21 cellular contexts compared by ENCODE assay signal in the genomic region with DNA sequence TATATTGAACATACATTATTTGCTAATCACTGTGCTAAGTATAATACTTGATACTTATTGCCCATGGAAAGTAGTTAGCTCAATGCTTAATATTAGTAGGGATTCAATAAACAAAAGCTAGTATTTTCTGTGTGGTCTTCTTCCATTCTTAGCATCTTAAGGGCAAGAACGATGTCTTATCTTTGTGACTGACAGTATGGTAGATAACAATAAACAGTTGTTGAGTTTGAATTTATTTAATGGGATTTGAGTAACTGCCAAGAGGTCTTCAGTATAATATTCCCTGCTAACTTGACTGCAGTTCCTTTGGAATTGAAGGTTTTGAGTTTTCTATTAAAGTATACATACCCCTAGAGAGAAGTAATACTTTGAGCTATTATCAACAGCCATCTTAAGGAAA.
DNase-seq lines count a peak whose midpoint lies in the region; ATAC-seq and TF ChIP-seq lines count a peak whose summit lies in the region.
"Had no signal": no experiment of that assay in that cellular context is flagged by ENCODE, and none has a peak within 500 bp of the region (broad histone marks: within the 10 kb centered on the region; RNA-seq: fewer than 3 reads in every experiment).

No MANE protein-coding gene starts in this region.

- H3K4me3 Mint-ChIP-seq in activated T-cell treated with anti-CD3 and anti-CD28 coated beads, Interleukin-2, amount 50 U/mL, for 72 hours: no peak overlapping the region
- no peak overlapping the region for H3K4me3 Mint-ChIP-seq in activated T-cell treated with anti-CD3 and anti-CD28 coated beads, Interleukin-2, amount 50 U/mL, for 24 hours
- no peak overlapping the region for H3K4me3 Mint-ChIP-seq in activated naive CD8-positive, alpha-beta T cell treated with anti-CD3 and anti-CD28 coated beads for 36 hours
- H3K4me3 Mint-ChIP-seq in mesothelial cell of epicardium: no peak overlapping the region

- TF ChIP-seq CTCF in mesothelial cell of epicardium (IDR thresholded peaks at IDR 0.05; ENCODE audit: unreplicated experiment): no peak

- intact Hi-C loops in left ventricle myocardium superior (cut with micrococcal nuclease): no loop called here

- H3K36me3 Mint-ChIP-seq in activated T-cell treated with anti-CD3 and anti-CD28 coated beads, Interleukin-2, amount 50 U/mL, for 72 hours (ENCODE audit: insufficient read depth in 2 of 2): peaks cover 4 to 7% of the 10 kb centered on the region in 2 donors
- peaks cover 26% of the 10 kb centered on the region for H3K36me3 Mint-ChIP-seq in activated T-cell treated with anti-CD3 and anti-CD28 coated beads, Interleukin-2, amount 50 U/mL, for 24 hours (ENCODE audit: low read depth)
- H3K36me3 Mint-ChIP-seq in activated naive CD8-positive, alpha-beta T cell treated with anti-CD3 and anti-CD28 coated beads for 36 hours: peaks cover 35% of the 10 kb centered on the region
- H3K36me3 Mint-ChIP-seq in mesothelial cell of epicardium: peaks cover 18% of the 10 kb centered on the region

- H3K9me3 Mint-ChIP-seq in activated T-cell treated with anti-CD3 and anti-CD28 coated beads, Interleukin-2, amount 50 U/mL, for 72 hours: no peaks in the 10 kb centered on the region
- no peaks in the 10 kb centered on the region for H3K9me3 Mint-ChIP-seq in activated T-cell treated with anti-CD3 and anti-CD28 coated beads, Interleukin-2, amount 50 U/mL, for 24 hours
- H3K9me3 Mint-ChIP-seq in activated naive CD8-positive, alpha-beta T cell treated with anti-CD3 and anti-CD28 coated beads for 36 hours: peaks cover 2% of the 10 kb centered on the region
- H3K9me3 Mint-ChIP-seq in mesothelial cell of epicardium: no peaks in the 10 kb centered on the region

- no peak for ATAC-seq in activated T-cell treated with anti-CD3 and anti-CD28 coated beads, Interleukin-2, amount 50 U/mL, for 72 hours (replicated peaks in 1 of 2)
- ATAC-seq in HG03139 (IDR thresholded peaks at IDR 0.05; ENCODE audit: unreplicated experiment) (no peak), left ventricle myocardium superior (no peak), HG02884 (IDR thresholded peaks at IDR 0.05; ENCODE audit: unreplicated experiment) (no peak), HG03565 (IDR thresholded peaks at IDR 0.05; ENCODE audit: unreplicated experiment) (no peak)

- DNase-seq in activated T-cell treated with anti-CD3 and anti-CD28 coated beads, Interleukin-2, amount 50 U/mL, for 72 hours: no peak
- no peak for DNase-seq in activated T-cell treated with anti-CD3 and anti-CD28 coated beads, Interleukin-2, amount 50 U/mL, for 24 hours
- DNase-seq in activated naive CD8-positive, alpha-beta T cell treated with anti-CD3 and anti-CD28 coated beads for 36 hours: no peak
- DNase-seq in mesothelial cell of epicardium (ENCODE audit: low spot score in 2 of 2, unreplicated experiment in 2 of 2): no peak
- DNase-seq in left ventricle myocardium superior: no peak
- DNase-seq: 8988T, ACHN, DMS153, IMR-90, NCI-H1092, NCI-H1436, NCI-H187, NCI-H2081 treated with DMSO at 0.1 percent for 48 hours, NCI-H2171, NCI-H345, NCI-H510A treated with DMSO at 0.1 percent for 48 hours, NCI-H774, SIG-M5 had no signal

- H3K27me3 Mint-ChIP-seq in activated T-cell treated with anti-CD3 and anti-CD28 coated beads, Interleukin-2, amount 50 U/mL, for 72 hours (ENCODE audit: low read depth): no peaks in the 10 kb centered on the region
- H3K27me3 Mint-ChIP-seq in activated T-cell treated with anti-CD3 and anti-CD28 coated beads, Interleukin-2, amount 50 U/mL, for 24 hours: no peaks in the 10 kb centered on the region
- no peaks in the 10 kb centered on the region for H3K27me3 Mint-ChIP-seq in activated naive CD8-positive, alpha-beta T cell treated with anti-CD3 and anti-CD28 coated beads for 36 hours
- no peaks in the 10 kb centered on the region for H3K27me3 Mint-ChIP-seq in mesothelial cell of epicardium (ENCODE audit: low read depth)

- H3K4me1 Mint-ChIP-seq in activated T-cell treated with anti-CD3 and anti-CD28 coated beads, Interleukin-2, amount 50 U/mL, for 72 hours (ENCODE audit: low read depth): peaks cover 67% of the 10 kb centered on the region
- H3K4me1 Mint-ChIP-seq in activated T-cell treated with anti-CD3 and anti-CD28 coated beads, Interleukin-2, amount 50 U/mL, for 24 hours (ENCODE audit: low read depth): peaks cover 82% of the 10 kb centered on the region
- H3K4me1 Mint-ChIP-seq in activated naive CD8-positive, alpha-beta T cell treated with anti-CD3 and anti-CD28 coated beads for 36 hours: peaks cover 66% of the 10 kb centered on the region
- H3K4me1 Mint-ChIP-seq in mesothelial cell of epicardium: peaks cover 39% of the 10 kb centered on the region

- peak overlapping the region; percentile 64 for H3K27ac Mint-ChIP-seq in activated T-cell treated with anti-CD3 and anti-CD28 coated beads, Interleukin-2, amount 50 U/mL, for 72 hours
- no peak overlapping the region for H3K27ac Mint-ChIP-seq in activated T-cell treated with anti-CD3 and anti-CD28 coated beads, Interleukin-2, amount 50 U/mL, for 24 hours
- H3K27ac Mint-ChIP-seq in activated naive CD8-positive, alpha-beta T cell treated with anti-CD3 and anti-CD28 coated beads for 36 hours: peak overlapping the region; percentile 39
- peak overlapping the region; percentile 45 for H3K27ac Mint-ChIP-seq in mesothelial cell of epicardium
